Comparison of ENCODE assay signal across 8 cellular contexts in the genomic region with DNA sequence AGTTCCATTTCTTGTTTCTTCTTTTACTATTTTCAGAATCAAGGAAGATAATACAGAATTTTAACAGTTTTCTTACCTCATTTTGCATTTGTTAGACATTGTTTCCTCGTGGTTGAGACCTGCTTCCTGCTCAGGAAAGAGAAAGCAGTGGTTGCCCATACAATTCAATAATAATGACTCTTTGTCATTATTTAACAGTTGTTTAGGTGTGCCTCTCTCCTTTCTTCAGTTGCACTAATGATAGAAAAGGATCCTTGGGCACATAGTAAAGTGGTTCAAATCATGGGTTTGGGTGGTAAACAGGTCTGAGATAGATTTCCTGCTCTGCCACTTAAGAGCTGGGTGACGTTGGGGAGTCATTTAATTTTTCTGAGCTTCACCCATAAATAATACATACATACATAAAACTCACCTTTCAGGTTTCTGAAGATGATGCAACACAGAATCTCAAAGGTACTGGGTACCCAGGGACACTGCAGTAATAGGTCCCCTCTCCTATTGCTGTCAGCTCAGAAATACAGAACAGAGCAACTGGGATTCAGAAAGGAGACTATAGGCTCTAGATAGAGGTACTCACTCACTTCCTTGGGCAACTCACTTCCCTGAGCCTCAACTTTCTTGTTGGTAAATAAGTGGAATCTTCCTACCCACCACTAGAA. TPM values are rescaled to one million over a fixed set of nuclear protein-coding genes. Genes with fewer than 3 reads are reported as not detected.
DNase-seq lines count a peak whose midpoint lies in the region; ATAC-seq and TF ChIP-seq lines count a peak whose summit lies in the region.

No MANE protein-coding gene starts in this region.

- WGBS in endodermal cell (ENCODE audit: insufficient coverage in 1 of 2, insufficient read length in 1 of 2), 2 experiments = 65% methylated on average over 2 of the region's 2 CpGs; no CpG with 5 or more reads in 1 of the 2 experiments

- H3K4me1 Mint-ChIP-seq in activated naive CD4-positive, alpha-beta T cell treated with anti-CD3 and anti-CD28 coated beads, Interleukin-2, amount 50 U/mL, for 24 hours = peaks cover 94% of the 10 kb centered on the region
- peaks cover 33% of the 10 kb centered on the region for H3K4me1 Mint-ChIP-seq in endodermal cell

- H3K36me3 Mint-ChIP-seq in activated naive CD4-positive, alpha-beta T cell treated with anti-CD3 and anti-CD28 coated beads, Interleukin-2, amount 50 U/mL, for 24 hours = peaks cover 52% of the 10 kb centered on the region
- H3K36me3 Mint-ChIP-seq in activated naive CD4-positive, alpha-beta T cell treated with anti-CD3 and anti-CD28 coated beads, Interleukin-2, amount 50 U/mL, for 72 hours = peaks cover 33 to 50% of the 10 kb centered on the region in 2 donors
- no peaks in the 10 kb centered on the region for H3K36me3 Mint-ChIP-seq in endodermal cell (ENCODE audit: low read depth)

- no peaks in the 10 kb centered on the region for H3K27me3 ChIP-seq in dorsolateral prefrontal cortex
- no peaks in the 10 kb centered on the region for H3K27me3 ChIP-seq in endodermal cell (ENCODE audit: control insufficient read depth, insufficient read depth, low read length, poor library complexity, severe bottlenecking)

- ATAC-seq in activated naive CD4-positive, alpha-beta T cell treated with anti-CD3 and anti-CD28 coated beads, Interleukin-2, amount 50 U/mL, for 72 hours = no peak
- peak; percentile 7 for ATAC-seq in mucosa of descending colon
- ATAC-seq in GM19035 (IDR thresholded peaks at IDR 0.05; ENCODE audit: unreplicated experiment) = no peak

- H3K9me3 ChIP-seq in mucosa of descending colon = no peaks in the 10 kb centered on the region
- no peaks in the 10 kb centered on the region for H3K9me3 ChIP-seq in endodermal cell (ENCODE audit: control insufficient read depth, low read length)

- TF ChIP-seq CTCF in mucosa of descending colon (IDR thresholded peaks at IDR 0.05) (no peak), dorsolateral prefrontal cortex (IDR thresholded peaks at IDR 0.05 in 54 of 56, conservative IDR thresholded peaks at IDR 0.05 in 2 of 56; ENCODE audit: low read depth in 1 of 56, partially characterized antibody in 56 of 56) (no peak), endodermal cell (conservative IDR thresholded peaks at IDR 0.05) (no peak)

- H3K4me3 ChIP-seq in mucosa of descending colon = no peak overlapping the region
- H3K4me3 ChIP-seq in dorsolateral prefrontal cortex = no peak overlapping the region
- no peak overlapping the region for H3K4me3 ChIP-seq in endodermal cell (ENCODE audit: low read length)

- no peak for DNase-seq in activated naive CD4-positive, alpha-beta T cell (lab: John Stamatoyannopoulos, UW)
- DNase-seq in activated naive CD4-positive, alpha-beta T cell treated with anti-CD3 and anti-CD28 coated beads, Interleukin-2, amount 50 U/mL, for 72 hours (ENCODE audit: low spot score in 2 of 2) = no peak
- DNase-seq in mucosa of descending colon (no peak), OCI-M1 (lab: John Stamatoyannopoulos, UW) (no peak), dorsolateral prefrontal cortex (no peak), endodermal cell (no peak)

- H3K36me3 ChIP-seq in mucosa of descending colon (ENCODE audit: low read depth) (no peaks in the 10 kb centered on the region), endodermal cell (ENCODE audit: control insufficient read depth, insufficient read depth, low read length) (no peaks in the 10 kb centered on the region)

- peak overlapping the region; percentile 94 for H3K27ac Mint-ChIP-seq in activated naive CD4-positive, alpha-beta T cell treated with anti-CD3 and anti-CD28 coated beads, Interleukin-2, amount 50 U/mL, for 24 hours
- peak overlapping the region; percentile 40 to 70 for H3K27ac Mint-ChIP-seq in activated naive CD4-positive, alpha-beta T cell treated with anti-CD3 and anti-CD28 coated beads, Interleukin-2, amount 50 U/mL, for 72 hours
- no peak overlapping the region for H3K27ac Mint-ChIP-seq in endodermal cell

- H3K27ac ChIP-seq in dorsolateral prefrontal cortex (no peak overlapping the region), endodermal cell (ENCODE audit: low read depth, low read length) (no peak overlapping the region)

- intact Hi-C loops in mucosa of descending colon (cut with DNase I, micrococcal nuclease) (no loop called here), dorsolateral prefrontal cortex (cut with DNase I) (no loop called here)

- H3K9ac ChIP-seq in endodermal cell (ENCODE audit: extremely low read depth, low read length, poor library complexity, severe bottlenecking) = no peak overlapping the region

- no peaks in the 10 kb centered on the region for H3K9me3 Mint-ChIP-seq in activated naive CD4-positive, alpha-beta T cell treated with anti-CD3 and anti-CD28 coated beads, Interleukin-2, amount 50 U/mL, for 24 hours
- H3K9me3 Mint-ChIP-seq in activated naive CD4-positive, alpha-beta T cell treated with anti-CD3 and anti-CD28 coated beads, Interleukin-2, amount 50 U/mL, for 72 hours = no peaks in the 10 kb centered on the region
- H3K9me3 Mint-ChIP-seq in endodermal cell = no peaks in the 10 kb centered on the region

- H3K4me3 Mint-ChIP-seq in activated naive CD4-positive, alpha-beta T cell treated with anti-CD3 and anti-CD28 coated beads, Interleukin-2, amount 50 U/mL, for 24 hours = peak overlapping the region; percentile 73
- no peak overlapping the region for H3K4me3 Mint-ChIP-seq in endodermal cell

- no peaks in the 10 kb centered on the region for H3K27me3 Mint-ChIP-seq in activated naive CD4-positive, alpha-beta T cell treated with anti-CD3 and anti-CD28 coated beads, Interleukin-2, amount 50 U/mL, for 24 hours
- H3K27me3 Mint-ChIP-seq in endodermal cell (ENCODE audit: insufficient read depth) = no peaks in the 10 kb centered on the region

- peaks cover 38% of the 10 kb centered on the region for H3K4me1 ChIP-seq in mucosa of descending colon (ENCODE audit: low read depth)
- peaks cover 18% of the 10 kb centered on the region for H3K4me1 ChIP-seq in endodermal cell (ENCODE audit: control insufficient read depth, insufficient read depth, low read length)

RNA-seq across cellular contexts. Expression of a gene that starts 34.8 kb away (rescaled TPM):
- 100 to 1,000 TPM; 321 to 381 TPM for total RNA-seq in activated naive CD4-positive, alpha-beta T cell treated with anti-CD3 and anti-CD28 coated beads, Interleukin-2, amount 50 U/mL, for 72 hours
- total RNA-seq in mucosa of descending colon = 100 to 1,000 TPM; 105 to 154 (median 136) TPM
- 100 to 1,000 TPM in 29 of 120 experiments, 10 to 100 TPM in 87, 1 to 10 TPM in 4; 6.5 to 291 (median 54.5) TPM for total RNA-seq in dorsolateral prefrontal cortex
- total RNA-seq in endodermal cell = 1 to 10 TPM; 1.2 to 4.6 TPM
- polyA plus RNA-seq in endodermal cell (2013, experiment 1 of 2) = 5.6 TPM
- polyA plus RNA-seq in endodermal cell (2013, experiment 2 of 2) = 8.0 TPM
